In the genomic region with DNA sequence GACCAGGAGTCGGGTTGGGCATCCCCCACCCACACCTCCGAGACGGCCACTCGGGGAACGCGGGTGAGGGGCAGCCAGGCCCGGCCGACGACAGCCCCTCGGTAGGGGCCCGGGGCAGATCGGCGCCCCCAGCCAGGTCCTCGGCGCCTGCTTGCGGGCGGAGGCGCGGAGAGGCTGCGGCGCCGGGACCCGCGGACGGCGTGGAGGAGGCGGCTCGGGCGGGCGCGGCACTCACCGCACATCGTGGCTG, we compare ENCODE assay signal across 9 cellular contexts. TPM values are rescaled to one million over a fixed set of nuclear protein-coding genes. Genes with fewer than 3 reads are reported as not detected.
DNase-seq lines count a peak whose midpoint lies in the region; ATAC-seq, FAIRE-seq and TF ChIP-seq lines count a peak whose summit lies in the region.
"Had no signal": no experiment of that assay in that cellular context is flagged by ENCODE, and none has a peak within 500 bp of the region (broad histone marks: within the 10 kb centered on the region; RNA-seq: fewer than 3 reads in every experiment).

No MANE protein-coding gene starts in this region.

- H3K36me3 ChIP-seq in K562 (ENCODE audit: control insufficient read depth, insufficient read depth, low read length) (no peaks in the 10 kb centered on the region), muscle layer of colon (ENCODE audit: insufficient read depth, low read length) (no peaks in the 10 kb centered on the region)

- no peak overlapping the region for H3K27ac ChIP-seq in CD4-positive, alpha-beta T cell (ENCODE audit: low read depth, low read length)
- no peak overlapping the region for H3K27ac ChIP-seq in K562 (ENCODE audit: extremely low read depth, low read depth, low read length)
- H3K27ac ChIP-seq in muscle layer of colon (ENCODE audit: low read depth, low read length): no peak overlapping the region

- TF ChIP-seq RAD21 in K562 (CRISPR knock-in tag; conservative IDR thresholded peaks at IDR 0.05 in 1 of 2, IDR thresholded peaks at IDR 0.05 in 1 of 2): no peak

- intact Hi-C loops in CD4-positive, alpha-beta T cell (cut with DNase I, micrococcal nuclease): loop anchor here in 1 of 2 experiments (2.0 kb wide), 1 partner anchor 60 kb away; the partner anchor contains the start of gene MAPK9
- intact Hi-C loops in K562 (cut with micrococcal nuclease): no loop called here

- TF ChIP-seq POLR2A in K562 (conservative IDR thresholded peaks at IDR 0.05): no peak

- H3K9ac ChIP-seq in K562 (ENCODE audit: insufficient read depth in 1 of 2, low read depth in 2 of 2, low read length in 2 of 2) (0 out of 4 replicates have a peak overlapping the region, but pooled peaks of 1 of the 2 experiments have one; percentile 52), muscle layer of colon (ENCODE audit: low read length) (no peak overlapping the region)

- no peak overlapping the region for H3K27ac Mint-ChIP-seq in CD4-positive, alpha-beta T cell
- H3K27ac Mint-ChIP-seq: activated naive CD8-positive, alpha-beta T cell had no signal

- no peak for TF ChIP-seq EP300 in K562 (IDR thresholded peaks at IDR 0.05; ENCODE audit: low read length)

- H3K4me1 ChIP-seq in K562 (replicated peaks in 1 of 2; ENCODE audit: control insufficient read depth in 2 of 2, insufficient read depth in 2 of 2, low read length in 2 of 2) (peaks cover 0 to 23% of the 10 kb centered on the region in 2 experiments; a peak in 2 of 5 replicates), muscle layer of colon (ENCODE audit: insufficient read depth, low read length) (no peaks in the 10 kb centered on the region)

- no peaks in the 10 kb centered on the region for H3K36me3 Mint-ChIP-seq in CD4-positive, alpha-beta T cell (ENCODE audit: low read depth)
- H3K36me3 Mint-ChIP-seq: activated naive CD8-positive, alpha-beta T cell had no signal

- no peak overlapping the region for H2AFZ ChIP-seq in K562 (ENCODE audit: low read depth, low read length)

- no peak for TF ChIP-seq CTCF in CD4-positive, alpha-beta T cell (IDR thresholded peaks at IDR 0.05)
- no peak for TF ChIP-seq CTCF in K562 (IDR thresholded peaks at IDR 0.05 in 2 of 3, conservative IDR thresholded peaks at IDR 0.05 in 1 of 3; ENCODE audit: insufficient read depth in 2 of 3, low read depth in 1 of 3, low read length in 3 of 3)

- H3K27me3 Mint-ChIP-seq in CD4-positive, alpha-beta T cell: peaks cover 63% of the 10 kb centered on the region

- ATAC-seq in CD4-positive, alpha-beta T cell (ENCODE audit: poor library complexity): peak; percentile 42
- ATAC-seq in HG02642 (IDR thresholded peaks at IDR 0.05; ENCODE audit: poor library complexity, unreplicated experiment): peak; percentile 26
- peak; percentile 58 for ATAC-seq in K562

- H3K27me3 ChIP-seq in CD4-positive, alpha-beta T cell (ENCODE audit: control insufficient read depth, insufficient read depth, low read length): peaks cover 45% of the 10 kb centered on the region
- peaks cover 26 to 81% of the 10 kb centered on the region in 2 experiments; a peak in 4 of 5 replicates for H3K27me3 ChIP-seq in K562 (ENCODE audit: control insufficient read depth in 2 of 2, insufficient read depth in 2 of 2, low read length in 2 of 2)
- H3K27me3 ChIP-seq in muscle layer of colon (ENCODE audit: control insufficient read depth in 1 of 2, insufficient read depth in 2 of 2, low read length in 2 of 2): peaks cover 0 to 35% of the 10 kb centered on the region in 2 donors

- BruUV-seq in K562 (replicated peaks; lab: Mats Ljungman, UMichigan): no TSS peak

- H3K9me3 Mint-ChIP-seq in CD4-positive, alpha-beta T cell: no peaks in the 10 kb centered on the region

- H3K4me3 ChIP-seq in K562 (peak overlapping the region; percentile 36), muscle layer of colon (ENCODE audit: low read depth in 1 of 2, low read length in 2 of 2) (peak overlapping the region; percentile 70 to 71)

- no peak overlapping the region for H3K4me3 Mint-ChIP-seq in CD4-positive, alpha-beta T cell

- 1% methylated on average over 11 of the region's 33 CpGs for WGBS in K562 (ENCODE audit: insufficient coverage, low coverage, missing lambda C conversion rate)

- H3K9me1 ChIP-seq in K562 (ENCODE audit: control insufficient read depth, insufficient read depth, low read length): no peaks in the 10 kb centered on the region

- in situ Hi-C loops in K562 (cut with MboI): no loop called here

- POLR2A ChIA-PET in CD4-positive, alpha-beta T cell (lab: Charles Lee): interaction anchor here (1.3 kb wide), 1 partner anchor 62 kb away, joined by 3 read pairs; no protein-coding TSS in a partner anchor
- POLR2A ChIA-PET in K562 (lab: Yijun Ruan, JAX): interaction anchor here (0.5 to 0.7 kb wide), 2 partner anchors 24 to 26 kb away, joined by 3 to 4 read pairs; no protein-coding TSS in a partner anchor

- H3K79me2 ChIP-seq in K562 (ENCODE audit: control insufficient read depth, insufficient read depth, low read length): no peaks in the 10 kb centered on the region

- peaks cover 7% of the 10 kb centered on the region for H3K4me1 Mint-ChIP-seq in CD4-positive, alpha-beta T cell (ENCODE audit: low read depth)

- CTCF ChIA-PET in CD4-positive, alpha-beta T cell (lab: Charles Lee): interaction anchor here (0.9 kb wide), 1 partner anchor 24 kb away, joined by 4 read pairs; no protein-coding TSS in a partner anchor
- CTCF ChIA-PET in K562 (lab: Yijun Ruan, JAX; ENCODE audit: low intra/inter-chr PET ratio): no interaction called here

- H3K4me2 ChIP-seq in K562 (ENCODE audit: insufficient read depth, low read length): no peak overlapping the region

- H4K20me1 ChIP-seq in K562 (replicated peaks; ENCODE audit: control insufficient read depth, insufficient read depth, low read length): peaks cover 14% of the 10 kb centered on the region

- H3K9me3 ChIP-seq in CD4-positive, alpha-beta T cell (ENCODE audit: control insufficient read depth, low read length): no peaks in the 10 kb centered on the region
- H3K9me3 ChIP-seq in K562 (replicated peaks; ENCODE audit: control insufficient read depth, insufficient read depth, low read depth, low read length) (no peaks in the 10 kb centered on the region), muscle layer of colon (ENCODE audit: low read length) (no peaks in the 10 kb centered on the region)

- peak in 1 of 10 experiments; percentile 7 for DNase-seq in CD4-positive, alpha-beta T cell
- no peak for DNase-seq in K562 (ENCODE audit: extremely low read depth in 1 of 4, low spot score in 3 of 4)
- no peak for DNase-seq in NOMO-1 treated with DMSO at 0.1 percent for 48 hours (lab: John Stamatoyannopoulos, UW; ENCODE audit: unreplicated experiment)
- DNase-seq in stimulated activated CD4-positive, alpha-beta T cell treated with anti-CD3 and anti-CD28 coated beads, Interleukin-4, amount 100 ng/mL, for 4 hours: no peak
- DNase-seq in NCI-H1930 (lab: John Stamatoyannopoulos, UW): no peak
- DNase-seq in EL: no peak

- FAIRE-seq in K562 (lab: Jason Lieb, UNC): no peak

TF ChIP-seq in K562, 482 proteins besides CTCF, POLR2A, EP300 and RAD21 (continues in another document):
- no peak for TF ChIP-seq GTF2F1 (IDR thresholded peaks at IDR 0.05; ENCODE audit: low read depth, low read length)
- TF ChIP-seq ZFP36 (IDR thresholded peaks at IDR 0.05; ENCODE audit: low read depth, low read length, partially characterized antibody): peak; percentile 45
- no peak for TF ChIP-seq ID3 (CRISPR knock-in tag; IDR thresholded peaks at IDR 0.05)
- TF ChIP-seq ID3 (tag; IDR thresholded peaks at IDR 0.05): no peak
- no peak for TF ChIP-seq HNRNPLL (IDR thresholded peaks at IDR 0.05; ENCODE audit: low read depth, low read length, poor library complexity, severe bottlenecking)
- no peak for TF ChIP-seq NR2F6 (CRISPR knock-in tag; IDR thresholded peaks at IDR 0.05)
- no peak for TF ChIP-seq GATAD2B (IDR thresholded peaks at IDR 0.05; ENCODE audit: borderline replicate concordance)
- TF ChIP-seq E2F6 (IDR thresholded peaks at IDR 0.05; ENCODE audit: borderline replicate concordance in 1 of 2, extremely low read depth in 1 of 2, insufficient read depth in 1 of 2, insufficient read length in 1 of 2, low read depth in 1 of 2, low read length in 1 of 2, poor library complexity in 1 of 2, severe bottlenecking in 1 of 2): peak in 1 of 2 experiments; percentile 15

RNA-seq across cellular contexts. Expression of gene GFPT2, which starts 0.2 kb away (rescaled TPM):
- total RNA-seq in CD4-positive, alpha-beta T cell: 1 to 10 TPM; 1.1 to 1.5 TPM
- 0.14 TPM in 1 of 2 replicates, not detected in the other for total RNA-seq in K562 (2011; cell fraction: chromatin; rRNA removed; ENCODE audit: low replicate concordance)
- 0.50 TPM in 1 of 2 replicates, not detected in the other for total RNA-seq in K562 (2011; cell fraction: nucleolus; rRNA removed)
- total RNA-seq in K562 (2011; cell fraction: nucleoplasm; rRNA removed): not detected in 2 replicates
- total RNA-seq in K562 (2014; rRNA removed) (not detected in 2 replicates), K562 (2014; rRNA removed; fragmentation: Illumina TruSeq; extraction: Trizol) (0.13 TPM in 1 of 2 replicates, not detected in the other), K562 (2015; rRNA removed; fragmentation: Illumina TruSeq; extraction: Trizol) (not detected in 2 replicates), K562 (2021) (0.07 and 0.09 TPM in 2 replicates)
- polyA plus RNA-seq in K562 (2011; rRNA removed) (0.14 TPM in 1 of 2 replicates, not detected in the other), K562 (2014; fragmentation: Illumina TruSeq; extraction: Trizol) (not detected in 2 replicates), K562 (2014; fragmentation: Nextera tagmentation; extraction: Ambion mirVana) (under 1 TPM in 1 of 2 experiments, not detected in 1; 0.08 TPM), K562 (2014; rRNA removed) (not detected in 2 replicates)
- polyA plus RNA-seq in K562 (2011; cell fraction: cytosol; rRNA removed): 0.01 and 0.07 TPM in 2 replicates
- 0.18 TPM in 1 of 2 replicates, not detected in the other for polyA plus RNA-seq in K562 (2011; cell fraction: nucleus; rRNA removed)
- polyA plus RNA-seq in K562 (2012): 0.12 TPM in 1 of 2 replicates, not detected in the other
- 0.39 TPM in 1 of 2 replicates, not detected in the other for polyA minus RNA-seq in K562 (2011; rRNA and poly(A)+ RNA removed)
- polyA minus RNA-seq in K562 (2011; cell fraction: cytosol; rRNA and poly(A)+ RNA removed): not detected in 2 replicates
- 0.54 TPM in 1 of 2 replicates, not detected in the other for polyA minus RNA-seq in K562 (2011; cell fraction: nucleus; rRNA and poly(A)+ RNA removed)
